In the genomic region with DNA sequence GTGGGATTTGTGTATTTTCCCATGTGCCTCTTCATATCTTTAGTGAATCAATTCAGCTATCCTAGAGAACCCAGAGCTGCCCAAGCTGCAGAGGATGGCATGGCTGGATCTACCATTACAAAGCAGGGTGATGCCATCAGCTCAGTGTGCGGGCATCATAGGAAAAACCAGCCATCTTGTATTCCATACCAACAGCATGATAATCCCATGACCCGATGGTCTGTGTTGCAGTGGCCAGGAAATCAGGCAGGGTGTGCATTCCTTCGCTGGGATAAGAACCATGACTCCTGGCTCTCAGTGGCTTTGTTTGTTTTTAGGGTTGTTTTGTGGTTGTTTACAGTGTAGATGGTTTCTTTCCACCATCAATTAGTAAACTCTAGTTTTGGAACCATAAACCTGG, we compare ENCODE assay signal across 13 cellular contexts. TPM values are rescaled to one million over a fixed set of nuclear protein-coding genes. Genes with fewer than 3 reads are reported as not detected.
DNase-seq lines count a peak whose midpoint lies in the region; TF ChIP-seq lines count a peak whose summit lies in the region.
"Had no signal": no experiment of that assay in that cellular context is flagged by ENCODE, and none has a peak within 500 bp of the region (broad histone marks: within the 10 kb centered on the region; RNA-seq: fewer than 3 reads in every experiment).

No MANE protein-coding gene starts in this region.

- H3K4me3 Mint-ChIP-seq in neural progenitor cell: no peak overlapping the region
- H3K4me3 Mint-ChIP-seq: GM23338 had no signal

- H3K27ac ChIP-seq in cardiac muscle cell (peak overlapping the region; percentile 87), right atrium auricular region (no peak overlapping the region), neural progenitor cell (no peak overlapping the region)
- H3K27ac ChIP-seq: BLaER1 had no signal

- H3K36me3 Mint-ChIP-seq in neural progenitor cell: no peaks in the 10 kb centered on the region

- H3K9me3 ChIP-seq in cardiac muscle cell (ENCODE audit: low read depth) (no peaks in the 10 kb centered on the region), right atrium auricular region (no peaks in the 10 kb centered on the region), neural progenitor cell (ENCODE audit: low read depth) (no peaks in the 10 kb centered on the region)
- H3K9me3 ChIP-seq: BLaER1 had no signal

- H3K27me3 Mint-ChIP-seq in neural progenitor cell (ENCODE audit: insufficient read depth, low read depth): peaks cover 6% of the 10 kb centered on the region

- TF ChIP-seq CTCF in cardiac muscle cell (IDR thresholded peaks at IDR 0.05; ENCODE audit: low read depth, low read length) (no peak), right atrium auricular region (IDR thresholded peaks at IDR 0.05) (no peak), neural progenitor cell (IDR thresholded peaks at IDR 0.05) (no peak)

- peak overlapping the region; percentile 50 for H2AFZ ChIP-seq in neural progenitor cell (replicated peaks)
- H2AFZ ChIP-seq: GM23338 had no signal

- no peaks in the 10 kb centered on the region for H3K36me3 ChIP-seq in cardiac muscle cell
- no peaks in the 10 kb centered on the region for H3K36me3 ChIP-seq in right atrium auricular region
- H3K36me3 ChIP-seq in neural progenitor cell: no peaks in the 10 kb centered on the region
- H3K36me3 ChIP-seq: BLaER1 had no signal

- H3F3A ChIP-seq in neural progenitor cell (ENCODE audit: low read depth): peaks cover 3% of the 10 kb centered on the region

- H3K4me2 ChIP-seq in neural progenitor cell: no peak overlapping the region
- H3K4me2 ChIP-seq: BLaER1, GM23338 had no signal

- peaks cover 25% of the 10 kb centered on the region for H3K4me1 Mint-ChIP-seq in neural progenitor cell

- no peaks in the 10 kb centered on the region for H3K79me2 ChIP-seq in neural progenitor cell (ENCODE audit: low read depth)

- H3K27me3 ChIP-seq in cardiac muscle cell (no peaks in the 10 kb centered on the region), right atrium auricular region (no peaks in the 10 kb centered on the region), neural progenitor cell (peaks cover 3% of the 10 kb centered on the region)
- H3K27me3 ChIP-seq: BLaER1 had no signal

- H3K27ac Mint-ChIP-seq in neural progenitor cell: no peak overlapping the region
- H3K27ac Mint-ChIP-seq: GM23338 had no signal

- H3K9me3 Mint-ChIP-seq in neural progenitor cell: no peaks in the 10 kb centered on the region
- H3K9me3 Mint-ChIP-seq: GM23338 had no signal

- H4K20me1 ChIP-seq in neural progenitor cell (ENCODE audit: low read depth): no peaks in the 10 kb centered on the region
- H4K20me1 ChIP-seq: BLaER1 had no signal

- H3K9ac ChIP-seq in neural progenitor cell: no peak overlapping the region
- H3K9ac ChIP-seq: BLaER1 had no signal

- H3K4me1 ChIP-seq in cardiac muscle cell (ENCODE audit: low read depth): peaks cover 70% of the 10 kb centered on the region
- peaks cover 0 to 45% of the 10 kb centered on the region in 2 donors for H3K4me1 ChIP-seq in right atrium auricular region
- H3K4me1 ChIP-seq in neural progenitor cell: peaks cover 8% of the 10 kb centered on the region
- H3K4me1 ChIP-seq: BLaER1 had no signal

- H3K4me3 ChIP-seq in cardiac muscle cell (no peak overlapping the region), right atrium auricular region (no peak overlapping the region), neural progenitor cell (no peak overlapping the region)
- H3K4me3 ChIP-seq: BLaER1, GM23338 had no signal

- DNase-seq in cardiac muscle cell (ENCODE audit: low read depth in 1 of 2, low spot score in 1 of 2) (no peak), right atrium auricular region (ENCODE audit: low spot score) (no peak), foreskin melanocyte (peak; percentile 71), neural progenitor cell (ENCODE audit: low spot score) (no peak), SW 1271 (lab: John Stamatoyannopoulos, UW) (no peak), NCI-H2107 (lab: John Stamatoyannopoulos, UW) (no peak), ureter (ENCODE audit: low spot score) (no peak), NCI-H510A treated with DMSO at 0.1 percent for 48 hours (lab: John Stamatoyannopoulos, UW) (no peak)
- DNase-seq: 8988T, EL, NCI-H226 had no signal

RNA-seq across cellular contexts. Expression of a gene that starts 36.0 kb away (rescaled TPM):
- total RNA-seq in cardiac muscle cell: 59.9 and 60.6 TPM in 2 replicates
- polyA plus RNA-seq in cardiac muscle cell: 23.9 and 28.0 TPM in 2 replicates
- 10 to 100 TPM; 29.9 to 33.1 TPM for total RNA-seq in right atrium auricular region
- total RNA-seq in neural progenitor cell (ENCODE audit: low replicate concordance): 0.13 and 0.34 TPM in 2 replicates
- 25.4 TPM for total RNA-seq in ureter

Comparison
In these comparisons a context has a peak if more than half of its experiments do, and no peak if none do; other contexts are left out.
1. RNA of a gene that starts 36.0 kb away (total RNA-seq): 59.9 to 60.6 TPM in cardiac muscle cell, 29.9 to 33.1 TPM in right atrium auricular region and 25.4 TPM in ureter (single experiment); 0.13 to 0.34 TPM in neural progenitor cell; every median in the first group is over 10 times any median in the second.